1 cellular context compared by ENCODE assay signal in genomic region chr7:141157138-141157765, GRCh38.
TF ChIP-seq lines count a peak whose summit lies in the region.

No MANE protein-coding gene starts in this region.

TF ChIP-seq in K562, 482 proteins besides CTCF, POLR2A, EP300 and RAD21 (continued from another document):
- TF ChIP-seq ZNF766 (CRISPR knock-in tag; conservative IDR thresholded peaks at IDR 0.05) = no peak
- TF ChIP-seq BRF2 (IDR thresholded peaks at IDR 0.05; ENCODE audit: borderline replicate concordance, insufficient read depth, insufficient read length) = no peak
- no peak for TF ChIP-seq ZFP30 (CRISPR knock-in tag; IDR thresholded peaks at IDR 0.05; ENCODE audit: borderline replicate concordance)
- no peak for TF ChIP-seq BRCA1 (IDR thresholded peaks at IDR 0.05)
- no peak for TF ChIP-seq BRCA1 (CRISPR knock-in tag; IDR thresholded peaks at IDR 0.05)
- TF ChIP-seq ZNF143 (CRISPR knock-in tag; IDR thresholded peaks at IDR 0.05) = no peak
- TF ChIP-seq C11orf30 (IDR thresholded peaks at IDR 0.05; ENCODE audit: low read depth) = no peak
- TF ChIP-seq TCF15 (CRISPR knock-in tag; IDR thresholded peaks at IDR 0.05) = no peak
- no peak for TF ChIP-seq PPARD (CRISPR knock-in tag; IDR thresholded peaks at IDR 0.05)
- no peak for TF ChIP-seq MECOM (CRISPR knock-in tag; IDR thresholded peaks at IDR 0.05)
- no peak for TF ChIP-seq MCM3 (IDR thresholded peaks at IDR 0.05)
- no peak for TF ChIP-seq KLF1 (tag; IDR thresholded peaks at IDR 0.05)
- no peak for TF ChIP-seq RBM17 (IDR thresholded peaks at IDR 0.05; ENCODE audit: borderline replicate concordance, low read depth, low read length)
